ENCODE assay signal across 1 cellular context in genomic region chr4:15805583-15806517, GRCh38.
A peak's percentile ranks its signal among the peaks of the same experiment; 100 is the strongest.
TF ChIP-seq lines count a peak whose summit lies in the region.

No MANE protein-coding gene starts in this region.

TF ChIP-seq in GM12878, 131 proteins besides CTCF, POLR2A, EP300 and RAD21 (continued from another document and continues in another):
- no peak for TF ChIP-seq GATAD2B (conservative IDR thresholded peaks at IDR 0.05; ENCODE audit: low read depth)
- TF ChIP-seq PAX8 (IDR thresholded peaks at IDR 0.05): no peak
- TF ChIP-seq HDAC2 (IDR thresholded peaks at IDR 0.05): no peak
- TF ChIP-seq CEBPB (IDR thresholded peaks at IDR 0.05; ENCODE audit: borderline replicate concordance in 1 of 2, low read depth in 2 of 2, low read length in 2 of 2): no peak
- TF ChIP-seq ASH2L (IDR thresholded peaks at IDR 0.05; ENCODE audit: borderline replicate concordance, low read depth): no peak
- no peak for TF ChIP-seq KAT2A (conservative IDR thresholded peaks at IDR 0.05; ENCODE audit: control insufficient read depth, low read depth, low read length)
- TF ChIP-seq TCF3 (IDR thresholded peaks at IDR 0.05; ENCODE audit: borderline replicate concordance, insufficient read depth, low read depth, low read length): no peak
- no peak for TF ChIP-seq SUPT20H (IDR thresholded peaks at IDR 0.05; ENCODE audit: borderline replicate concordance, control insufficient read depth, low read depth, low read length)
- TF ChIP-seq E4F1 (IDR thresholded peaks at IDR 0.05; ENCODE audit: borderline replicate concordance, partially characterized antibody): no peak
- no peak for TF ChIP-seq ELK1 (IDR thresholded peaks at IDR 0.05; ENCODE audit: low read depth, low read length)
- no peak for TF ChIP-seq SUZ12 (IDR thresholded peaks at IDR 0.05; ENCODE audit: unreplicated experiment)
- TF ChIP-seq ZNF274 (IDR thresholded peaks at IDR 0.05; ENCODE audit: insufficient read depth, insufficient read length): no peak
- no peak for TF ChIP-seq SMAD1 (IDR thresholded peaks at IDR 0.05; ENCODE audit: low read depth, partially characterized antibody)
- TF ChIP-seq, protein P1, sequence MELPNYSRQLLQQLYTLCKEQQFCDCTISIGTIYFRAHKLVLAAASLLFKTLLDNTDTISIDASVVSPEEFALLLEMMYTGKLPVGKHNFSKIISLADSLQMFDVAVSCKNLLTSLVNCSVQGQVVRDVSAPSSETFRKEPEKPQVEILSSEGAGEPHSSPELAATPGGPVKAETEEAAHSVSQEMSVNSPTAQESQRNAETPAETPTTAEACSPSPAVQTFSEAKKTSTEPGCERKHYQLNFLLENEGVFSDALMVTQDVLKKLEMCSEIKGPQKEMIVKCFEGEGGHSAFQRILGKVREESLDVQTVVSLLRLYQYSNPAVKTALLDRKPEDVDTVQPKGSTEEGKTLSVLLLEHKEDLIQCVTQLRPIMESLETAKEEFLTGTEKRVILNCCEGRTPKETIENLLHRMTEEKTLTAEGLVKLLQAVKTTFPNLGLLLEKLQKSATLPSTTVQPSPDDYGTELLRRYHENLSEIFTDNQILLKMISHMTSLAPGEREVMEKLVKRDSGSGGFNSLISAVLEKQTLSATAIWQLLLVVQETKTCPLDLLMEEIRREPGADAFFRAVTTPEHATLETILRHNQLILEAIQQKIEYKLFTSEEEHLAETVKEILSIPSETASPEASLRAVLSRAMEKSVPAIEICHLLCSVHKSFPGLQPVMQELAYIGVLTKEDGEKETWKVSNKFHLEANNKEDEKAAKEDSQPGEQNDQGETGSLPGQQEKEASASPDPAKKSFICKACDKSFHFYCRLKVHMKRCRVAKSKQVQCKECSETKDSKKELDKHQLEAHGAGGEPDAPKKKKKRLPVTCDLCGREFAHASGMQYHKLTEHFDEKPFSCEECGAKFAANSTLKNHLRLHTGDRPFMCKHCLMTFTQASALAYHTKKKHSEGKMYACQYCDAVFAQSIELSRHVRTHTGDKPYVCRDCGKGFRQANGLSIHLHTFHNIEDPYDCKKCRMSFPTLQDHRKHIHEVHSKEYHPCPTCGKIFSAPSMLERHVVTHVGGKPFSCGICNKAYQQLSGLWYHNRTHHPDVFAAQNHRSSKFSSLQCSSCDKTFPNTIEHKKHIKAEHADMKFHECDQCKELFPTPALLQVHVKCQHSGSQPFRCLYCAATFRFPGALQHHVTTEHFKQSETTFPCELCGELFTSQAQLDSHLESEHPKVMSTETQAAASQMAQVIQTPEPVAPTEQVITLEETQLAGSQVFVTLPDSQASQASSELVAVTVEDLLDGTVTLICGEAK (IDR thresholded peaks at IDR 0.05; ENCODE audit: borderline replicate concordance): no peak
- no peak for TF ChIP-seq SMARCA5 (IDR thresholded peaks at IDR 0.05)
- no peak for TF ChIP-seq STAT3 (IDR thresholded peaks at IDR 0.05; ENCODE audit: low read depth, low read length)
- TF ChIP-seq NBN (IDR thresholded peaks at IDR 0.05): no peak
- no peak for TF ChIP-seq ATF3 (IDR thresholded peaks at IDR 0.05; ENCODE audit: borderline replicate concordance, extremely low read depth, low read depth, low read length)
- no peak for TF ChIP-seq NFYA (IDR thresholded peaks at IDR 0.05; ENCODE audit: borderline replicate concordance, low read depth, low read length)
- TF ChIP-seq SMC3 (IDR thresholded peaks at IDR 0.05; ENCODE audit: borderline replicate concordance, low read length): peak; percentile 81
- TF ChIP-seq PML (IDR thresholded peaks at IDR 0.05; ENCODE audit: low read length): no peak
- TF ChIP-seq MTA2 (IDR thresholded peaks at IDR 0.05; ENCODE audit: low read depth): peak; percentile 31; the same call in 1 of the 2 replicates
- TF ChIP-seq JUNB (IDR thresholded peaks at IDR 0.05): no peak
- TF ChIP-seq POU2F2 (IDR thresholded peaks at IDR 0.05; ENCODE audit: borderline replicate concordance, low read depth, low read length): no peak
- TF ChIP-seq POLR2AphosphoS2 (IDR thresholded peaks at IDR 0.05; ENCODE audit: low read depth, low read length): no peak
- no peak for TF ChIP-seq ZNF207 (IDR thresholded peaks at IDR 0.05; ENCODE audit: borderline replicate concordance)
- TF ChIP-seq ETV6 (conservative IDR thresholded peaks at IDR 0.05 in 1 of 2, IDR thresholded peaks at IDR 0.05 in 1 of 2; ENCODE audit: borderline replicate concordance in 1 of 2, low read depth in 1 of 2): no peak
- TF ChIP-seq RFX5 (IDR thresholded peaks at IDR 0.05; ENCODE audit: low read depth, low read length): no peak
- TF ChIP-seq CHD1 (IDR thresholded peaks at IDR 0.05; ENCODE audit: low read depth, low read length): no peak
- TF ChIP-seq MLLT1 (IDR thresholded peaks at IDR 0.05): no peak
- no peak for TF ChIP-seq PAX5 (IDR thresholded peaks at IDR 0.05; ENCODE audit: borderline replicate concordance, low read depth, low read length)
- no peak for TF ChIP-seq ATF2 (IDR thresholded peaks at IDR 0.05; ENCODE audit: low read length)
- no peak for TF ChIP-seq KLF5 (IDR thresholded peaks at IDR 0.05; ENCODE audit: partially characterized antibody)
- no peak for TF ChIP-seq SRF (IDR thresholded peaks at IDR 0.05; ENCODE audit: low read depth in 2 of 2, low read length in 2 of 2)
- TF ChIP-seq MTA3 (IDR thresholded peaks at IDR 0.05; ENCODE audit: borderline replicate concordance, low read length): no peak
- TF ChIP-seq NR2C2 (IDR thresholded peaks at IDR 0.05; ENCODE audit: borderline replicate concordance, control insufficient read depth, insufficient read length, low read depth): no peak
- TF ChIP-seq ZBTB11 (CRISPR knock-in tag; IDR thresholded peaks at IDR 0.05): no peak
- peak; percentile 18 for TF ChIP-seq SKIL (IDR thresholded peaks at IDR 0.05; ENCODE audit: low read depth, poor library complexity, severe bottlenecking)
- TF ChIP-seq BCL3 (IDR thresholded peaks at IDR 0.05; ENCODE audit: borderline replicate concordance, insufficient read depth, low read depth, low read length, poor library complexity, severe bottlenecking): no peak
